Comparison of ENCODE assay signal across 14 cellular contexts in genomic region chr2:160245614-160246156, GRCh38. TPM values are rescaled to one million over a fixed set of nuclear protein-coding genes. Genes with fewer than 3 reads are reported as not detected.
"Had no signal": no experiment of that assay in that cellular context is flagged by ENCODE, and none has a peak within 500 bp of the region (broad histone marks: within the 10 kb centered on the region; RNA-seq: fewer than 3 reads in every experiment).

No MANE protein-coding gene starts in this region.

- H3K36me3 Mint-ChIP-seq: activated naive CD4-positive, alpha-beta T cell treated with anti-CD3 and anti-CD28 coated beads, Interleukin-2, amount 50 U/mL, for 72 hours; mesothelial cell of epicardium had no signal

- H3K27me3 ChIP-seq: pancreas, SJCRH30, stomach had no signal

- DNase-seq: activated effector memory CD4-positive, alpha-beta T cell treated with anti-CD3 and anti-CD28 coated beads, Interleukin-2, amount 50 U/mL, for 16 hours; activated T-cell treated with anti-CD3 and anti-CD28 coated beads, Interleukin-2, amount 50 U/mL, for 1 hour; amygdala; left ventricle myocardium superior; pancreas; retina; SJCRH30; stomach had no signal

- H3K27ac Mint-ChIP-seq: activated naive CD4-positive, alpha-beta T cell treated with anti-CD3 and anti-CD28 coated beads, Interleukin-2, amount 50 U/mL, for 72 hours; mesothelial cell of epicardium; T-helper 2 cell treated with Interferon-gamma antibody and Interleukin-4, amounts not matched to agents 5 μg/mL and 100 μg/mL, for 36 hours had no signal

- ATAC-seq: activated CD4-positive, CD25-positive, alpha-beta regulatory T cell treated with anti-CD3 and anti-CD28 coated beads, Interleukin-2, amount 50 U/mL, for 24 hours; activated naive CD4-positive, alpha-beta T cell treated with anti-CD3 and anti-CD28 coated beads, Interleukin-2, amount 50 U/mL, for 72 hours; esophagus mucosa; left ventricle myocardium superior; pancreas had no signal

- H3K4me3 ChIP-seq: pancreas, SJCRH30, stomach, thoracic aorta had no signal

- H3K9me3 Mint-ChIP-seq: activated naive CD4-positive, alpha-beta T cell treated with anti-CD3 and anti-CD28 coated beads, Interleukin-2, amount 50 U/mL, for 72 hours; mesothelial cell of epicardium; T-helper 2 cell treated with Interferon-gamma antibody and Interleukin-4, amounts not matched to agents 5 μg/mL and 100 μg/mL, for 36 hours had no signal

- H3K27ac ChIP-seq: pancreas, SJCRH30, stomach, thoracic aorta had no signal

- H3K9me3 ChIP-seq: pancreas, SJCRH30, stomach, thoracic aorta had no signal

- H3K36me3 ChIP-seq: pancreas, SJCRH30, stomach, thoracic aorta had no signal

- H3K4me3 Mint-ChIP-seq: mesothelial cell of epicardium; T-helper 2 cell treated with Interferon-gamma antibody and Interleukin-4, amounts not matched to agents 5 μg/mL and 100 μg/mL, for 36 hours had no signal

RNA-seq across cellular contexts. Expression of gene ITGB6, which starts 45.6 kb away (rescaled TPM):
- total RNA-seq: activated naive CD4-positive, alpha-beta T cell treated with anti-CD3 and anti-CD28 coated beads, Interleukin-2, amount 50 U/mL, for 72 hours had no signal
